Comparison of ENCODE assay signal across 8 cellular contexts in genomic region chr16:8572919-8573724, GRCh38.
DNase-seq lines count a peak whose midpoint lies in the region; ATAC-seq, FAIRE-seq and TF ChIP-seq lines count a peak whose summit lies in the region.

No MANE protein-coding gene starts in this region.

- TF ChIP-seq CTCF in HFF-Myc (IDR thresholded peaks at IDR 0.05; ENCODE audit: low read depth, low read length, missing control alignments), result peak; percentile 47

- H3K4me3 ChIP-seq in HFF-Myc (replicated peaks; ENCODE audit: low read depth, low read length), result no peak overlapping the region

- peak; percentile 54 for DNase-seq in D341Med (ENCODE audit: low spot score)
- DNase-seq in HFF-Myc (ENCODE audit: extremely low read depth, low read depth), result no peak
- peak; percentile 38 for DNase-seq in iPS-NIHi11 (ENCODE audit: low spot score)
- no peak for DNase-seq in SHP77 treated with DMSO at 0.1 percent for 48 hours (lab: John Stamatoyannopoulos, UW)
- DNase-seq in effector CD4-positive, alpha-beta T cell, result no peak
- no peak for DNase-seq in NCI-H2081 treated with DMSO at 0.1 percent for 48 hours (lab: John Stamatoyannopoulos, UW)

- peak; percentile 23 for FAIRE-seq in TTC549 (lab: Jason Lieb, UNC)

- ATAC-seq in HG03108 (IDR thresholded peaks at IDR 0.05; ENCODE audit: unreplicated experiment), result no peak

Comparison
In these comparisons a context has a peak if more than half of its experiments do, and no peak if none do; other contexts are left out.
1. DNase-seq: peak in D341Med (single experiment) and iPS-NIHi11 (single experiment); none in HFF-Myc (single experiment), SHP77 treated with DMSO at 0.1 percent for 48 hours (single experiment), effector CD4-positive, alpha-beta T cell (single experiment) and NCI-H2081 treated with DMSO at 0.1 percent for 48 hours (single experiment).